9 cellular contexts compared by ENCODE assay signal in genomic region chr14:53963491-53964227, GRCh38. TPM values are rescaled to one million over a fixed set of nuclear protein-coding genes. Genes with fewer than 3 reads are reported as not detected.
DNase-seq lines count a peak whose midpoint lies in the region; ATAC-seq and TF ChIP-seq lines count a peak whose summit lies in the region.
"Had no signal": no experiment of that assay in that cellular context is flagged by ENCODE, and none has a peak within 500 bp of the region (broad histone marks: within the 10 kb centered on the region; RNA-seq: fewer than 3 reads in every experiment).

No MANE protein-coding gene starts in this region.

- H3K27me3 ChIP-seq in H7 (ENCODE audit: control insufficient read depth, insufficient read depth, low read length) (peaks cover 30% of the 10 kb centered on the region), sigmoid colon (peaks cover 0 to 31% (median 19%) of the 10 kb centered on the region in 3 donors)

- H3K27ac Mint-ChIP-seq in activated naive CD8-positive, alpha-beta T cell treated with anti-CD3 and anti-CD28 coated beads for 36 hours = no peak overlapping the region
- H3K27ac Mint-ChIP-seq: T-helper 1 cell treated with Interleukin-12 subunit alpha and Interleukin-12 subunit beta and Interleukin-4 antibody, amounts not matched to agents 30 μg/mL and 1 μg/mL, for 36 hours had no signal

- intact Hi-C loops in sigmoid colon (cut with DNase I) = no loop called here

- H3K9me3 ChIP-seq in sigmoid colon = no peaks in the 10 kb centered on the region

- H3K4me1 Mint-ChIP-seq in activated naive CD8-positive, alpha-beta T cell treated with anti-CD3 and anti-CD28 coated beads for 36 hours = peaks cover 3% of the 10 kb centered on the region

- 17% methylated on average over 45 of the region's 45 CpGs for WGBS in sigmoid colon, 2 donors

- no peaks in the 10 kb centered on the region for H3K9me3 Mint-ChIP-seq in activated naive CD8-positive, alpha-beta T cell treated with anti-CD3 and anti-CD28 coated beads for 36 hours
- H3K9me3 Mint-ChIP-seq: T-helper 1 cell treated with Interleukin-12 subunit alpha and Interleukin-12 subunit beta and Interleukin-4 antibody, amounts not matched to agents 30 μg/mL and 1 μg/mL, for 36 hours had no signal

- H3K27me3 Mint-ChIP-seq in activated naive CD8-positive, alpha-beta T cell treated with anti-CD3 and anti-CD28 coated beads for 36 hours = peaks cover 78% of the 10 kb centered on the region

- peak overlapping the region; percentile 34 for H3K4me3 Mint-ChIP-seq in activated naive CD8-positive, alpha-beta T cell treated with anti-CD3 and anti-CD28 coated beads for 36 hours
- H3K4me3 Mint-ChIP-seq: T-helper 1 cell treated with Interleukin-12 subunit alpha and Interleukin-12 subunit beta and Interleukin-4 antibody, amounts not matched to agents 30 μg/mL and 1 μg/mL, for 36 hours had no signal

- TF ChIP-seq EP300 in sigmoid colon (IDR thresholded peaks at IDR 0.05) = no peak

- DNase-seq in H7 (peak; percentile 73), hepatic stellate cell (ENCODE audit: low spot score) (peak; percentile 55), sigmoid colon (peak; percentile 71), GM03348 (ENCODE audit: low spot score) (no peak), DMS114 treated with DMSO at 0.1 percent for 48 hours (lab: John Stamatoyannopoulos, UW; ENCODE audit: unreplicated experiment) (no peak), T-helper 1 cell (no peak)
- no peak for DNase-seq in activated naive CD8-positive, alpha-beta T cell treated with anti-CD3 and anti-CD28 coated beads for 36 hours

- H3K27ac ChIP-seq in sigmoid colon = no peak overlapping the region

- peaks cover 0 to 11% (median 9%) of the 10 kb centered on the region in 4 donors for H3K4me1 ChIP-seq in sigmoid colon

- H3K4me3 ChIP-seq in H7 (ENCODE audit: insufficient read depth, low read depth, low read length) (peak overlapping the region; percentile 53), sigmoid colon (peak overlapping the region in 3 of 4 donors; percentile 28 to 44 (median 38))

- TF ChIP-seq CTCF in sigmoid colon (IDR thresholded peaks at IDR 0.05) = peak in 2 of 4 experiments; percentile 17 to 26

- H3K36me3 Mint-ChIP-seq in activated naive CD8-positive, alpha-beta T cell treated with anti-CD3 and anti-CD28 coated beads for 36 hours = no peaks in the 10 kb centered on the region

- ATAC-seq in GM19452 (IDR thresholded peaks at IDR 0.05; ENCODE audit: unreplicated experiment) = no peak

- no peak for TF ChIP-seq POLR2A in sigmoid colon (IDR thresholded peaks at IDR 0.05)

- H3K36me3 ChIP-seq in H7 (replicated peaks; ENCODE audit: control insufficient read depth, insufficient read depth, low read length) = no peaks in the 10 kb centered on the region
- no peaks in the 10 kb centered on the region for H3K36me3 ChIP-seq in sigmoid colon

RNA-seq across cellular contexts. Expression of gene BMP4, which starts 7.0 kb away (rescaled TPM):
- total RNA-seq in H7 (2014; rRNA removed; shearing (Covaris generic)) = 20.4 and 22.9 TPM in 2 replicates
- total RNA-seq in activated naive CD8-positive, alpha-beta T cell treated with anti-CD3 and anti-CD28 coated beads for 36 hours = not detected
- total RNA-seq in sigmoid colon = 10 to 100 TPM; 19.4 to 31.4 (median 28.0) TPM
- 10 to 100 TPM in 1 of 3 donors, 1 to 10 TPM in 2; 3.7 to 12.0 (median 8.9) TPM for polyA plus RNA-seq in sigmoid colon

Comparison
In these comparisons a context has a peak if more than half of its experiments do, and no peak if none do; other contexts are left out.
1. DNase-seq: peak in H7 (single experiment), hepatic stellate cell (single experiment) and sigmoid colon (single experiment); none in activated naive CD8-positive, alpha-beta T cell treated with anti-CD3 and anti-CD28 coated beads for 36 hours (single experiment), GM03348 (single experiment), DMS114 treated with DMSO at 0.1 percent for 48 hours (single experiment) and T-helper 1 cell (0 of 5).
2. RNA of gene BMP4, which starts 7.0 kb away (total RNA-seq): 19.4 to 31.4 TPM in sigmoid colon and 20.4 to 22.9 TPM in H7; not detected in activated naive CD8-positive, alpha-beta T cell treated with anti-CD3 and anti-CD28 coated beads for 36 hours; every median in the first group is over 10 times any median in the second.